Comparison of ENCODE assay signal across 14 cellular contexts in the genomic region with DNA sequence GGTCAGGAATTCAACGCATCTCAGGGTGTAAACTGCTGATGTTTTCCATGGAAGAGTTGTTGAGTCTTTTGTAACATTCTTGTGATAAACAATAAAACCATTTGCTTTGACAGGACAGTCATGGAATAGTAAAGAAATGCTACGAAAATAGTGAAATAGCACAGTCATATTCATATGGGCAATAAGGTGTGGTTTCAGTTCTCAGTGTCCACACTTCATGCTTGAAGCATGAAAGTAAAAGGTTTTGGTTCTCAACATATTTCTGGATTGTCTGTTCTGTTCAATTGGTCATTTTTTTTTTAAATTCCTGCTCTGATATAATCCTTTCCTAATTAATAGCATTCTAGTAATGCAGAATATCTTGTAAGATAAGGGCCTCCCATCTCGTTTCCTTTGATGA.
A peak's percentile ranks its signal among the peaks of the same experiment; 100 is the strongest.
DNase-seq lines count a peak whose midpoint lies in the region; ATAC-seq lines count a peak whose summit lies in the region.
"Had no signal": no experiment of that assay in that cellular context is flagged by ENCODE, and none has a peak within 500 bp of the region (broad histone marks: within the 10 kb centered on the region; RNA-seq: fewer than 3 reads in every experiment).

No MANE protein-coding gene starts in this region.

- DNase-seq in mucosa of gallbladder (ENCODE audit: low spot score) (no peak), NCI-H345 (lab: John Stamatoyannopoulos, UW) (no peak), DMS 273 (lab: John Stamatoyannopoulos, UW; ENCODE audit: unreplicated experiment) (no peak), NCI-H187 (lab: John Stamatoyannopoulos, UW) (no peak)
- DNase-seq: activated naive CD4-positive, alpha-beta T cell treated with anti-CD3 and anti-CD28 coated beads, Interleukin-2, amount 50 U/mL, for 16 hours; DMS79; gastrocnemius medialis; MM.1S; SJCRH30; stimulated activated naive CD8-positive, alpha-beta T cell treated with anti-CD3 and anti-CD28 coated beads, Interleukin-15, Interleukin-2, amounts not matched to agents 100 U/mL and 50 U/mL, for 24 hours had no signal

- ATAC-seq in GM18858 (IDR thresholded peaks at IDR 0.05; ENCODE audit: unreplicated experiment) (peak; percentile 97), GM21423 (IDR thresholded peaks at IDR 0.05; ENCODE audit: unreplicated experiment) (peak; percentile 67), HG02973 (IDR thresholded peaks at IDR 0.05; ENCODE audit: unreplicated experiment) (peak; percentile 93), HG03558 (IDR thresholded peaks at IDR 0.05; ENCODE audit: extremely low read depth, unreplicated experiment) (peak; percentile 82)
- ATAC-seq: gastrocnemius medialis; stimulated activated naive CD8-positive, alpha-beta T cell treated with anti-CD3 and anti-CD28 coated beads, Interleukin-15, Interleukin-2, amounts not matched to agents 100 U/mL and 50 U/mL, for 24 hours had no signal
